In the genomic region with DNA sequence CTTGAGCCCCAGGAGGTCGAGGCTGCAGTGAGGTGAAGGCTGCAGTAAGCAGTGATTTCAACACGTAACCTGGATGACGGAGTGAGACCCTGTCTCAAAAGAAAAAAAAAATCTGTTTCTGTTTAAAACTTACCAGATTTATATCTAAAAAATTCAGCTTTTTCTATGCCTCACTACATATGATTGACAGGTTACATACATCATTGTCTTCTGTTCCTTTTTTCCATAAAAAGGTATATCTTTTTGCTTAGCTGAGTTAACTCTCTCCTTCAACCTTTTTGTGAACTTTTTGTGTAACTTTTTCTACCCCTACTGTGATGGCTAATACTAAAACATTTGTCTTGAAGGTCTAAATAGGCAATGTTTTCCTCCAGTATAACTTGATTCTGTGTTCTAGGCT, we compare ENCODE assay signal across 33 cellular contexts. TPM values are rescaled to one million over a fixed set of nuclear protein-coding genes. Genes with fewer than 3 reads are reported as not detected.
DNase-seq lines count a peak whose midpoint lies in the region; ATAC-seq, FAIRE-seq and TF ChIP-seq lines count a peak whose summit lies in the region.
"Had no signal": no experiment of that assay in that cellular context is flagged by ENCODE, and none has a peak within 500 bp of the region (broad histone marks: within the 10 kb centered on the region; RNA-seq: fewer than 3 reads in every experiment).

No MANE protein-coding gene starts in this region.

- no peaks in the 10 kb centered on the region for H3K9me3 ChIP-seq in GM12878 (replicated peaks; ENCODE audit: control insufficient read depth, insufficient read depth, low read length)
- H3K9me3 ChIP-seq in K562 (replicated peaks; ENCODE audit: control insufficient read depth, insufficient read depth, low read depth, low read length), result no peaks in the 10 kb centered on the region
- H3K9me3 ChIP-seq: A549; BE2C; BLaER1; BLaER1 treated with 17β-estradiol and CSF1 and Interleukin-3, amounts not matched to agents 10 nM and 100 nM; Caco-2 had no signal

- H2AFZ ChIP-seq in GM12878 (ENCODE audit: control insufficient read depth, low read depth, low read length) (no peak overlapping the region), K562 (ENCODE audit: low read depth, low read length) (no peak overlapping the region)

- H3K4me3 ChIP-seq in GM12878, result no peak overlapping the region
- no peak overlapping the region for H3K4me3 ChIP-seq in K562
- H3K4me3 ChIP-seq: A549; BLaER1; BLaER1 treated with 17β-estradiol and CSF1 and Interleukin-3, amounts not matched to agents 10 nM and 100 nM had no signal

- POLR2A ChIA-PET in HEK293T (lab: Yijun Ruan, JAX), result no interaction called here
- POLR2A ChIA-PET in GM12878 (lab: Charles Lee), result no interaction called here
- POLR2A ChIA-PET in K562 (lab: Yijun Ruan, JAX), result no interaction called here

- CTCF ChIA-PET in HEK293T (lab: Yijun Ruan, JAX), result no interaction called here
- CTCF ChIA-PET in GM12878 (lab: Yijun Ruan, JAX), result interaction anchor here (0.8 kb wide), 1 partner anchor 144 kb away, joined by 3 read pairs; no protein-coding TSS in a partner anchor
- CTCF ChIA-PET in K562 (lab: Yijun Ruan, JAX; ENCODE audit: low intra/inter-chr PET ratio), result no interaction called here

- SMC1A ChIA-PET in GM12878 (lab: Charles Lee; ENCODE audit: uncharacterized antibody, unreplicated experiment), result no interaction called here

- DNase-seq in HEK293T (ENCODE audit: extremely low spot score), result no peak
- DNase-seq in GM12878 (ENCODE audit: low read depth, low spot score), result no peak
- DNase-seq in K562 (ENCODE audit: extremely low read depth in 1 of 4, low spot score in 3 of 4), result no peak
- DNase-seq in NCI-H446 (lab: John Stamatoyannopoulos, UW), result no peak
- DNase-seq in stimulated activated CD4-positive, alpha-beta T cell treated with anti-CD3 and anti-CD28 coated beads, Interleukin-12 subunit alpha, Interleukin-12 subunit beta, amount 100 ng/mL, for 4 hours, result no peak
- no peak for DNase-seq in OCI-M2 (lab: John Stamatoyannopoulos, UW; ENCODE audit: unreplicated experiment)
- DNase-seq: 8988T; ACHN; AML-193; BE2C; C1 segment of cervical spinal cord; Caco-2; Calu3; CD4-positive, alpha-beta memory T cell; CD4-positive, alpha-beta T cell; CD4-positive, CD25-positive, alpha-beta regulatory T cell; CD8-positive, alpha-beta memory T cell; CD8-positive, alpha-beta T cell; COR-L47; DMS 273 treated with DMSO at 0.1 percent for 48 hours; DMS153; DMS53; DMS79; DMS79 treated with DMSO at 0.1 percent for 48 hours; DND-41; EL had no signal

- ATAC-seq in GM12878 (no peak), K562 (no peak)
- ATAC-seq: A549; CD8-positive, alpha-beta T cell had no signal

- TF ChIP-seq EP300 in GM12878 (IDR thresholded peaks at IDR 0.05; ENCODE audit: borderline replicate concordance in 1 of 2, control insufficient read depth in 1 of 2, low read depth in 2 of 2, low read length in 2 of 2) (no peak), K562 (IDR thresholded peaks at IDR 0.05; ENCODE audit: low read length) (no peak)

- BruUV-seq in GM12878 (replicated peaks; lab: Mats Ljungman, UMichigan) (no TSS peak), K562 (replicated peaks; lab: Mats Ljungman, UMichigan) (no TSS peak)

- H3K9me1 ChIP-seq in K562 (ENCODE audit: control insufficient read depth, insufficient read depth, low read length), result no peaks in the 10 kb centered on the region

- no peaks in the 10 kb centered on the region for H3K27me3 ChIP-seq in GM12878 (replicated peaks in 1 of 2; ENCODE audit: control insufficient read depth in 2 of 2, insufficient read depth in 2 of 2, low read length in 1 of 2)
- H3K27me3 ChIP-seq in K562 (ENCODE audit: control insufficient read depth in 2 of 2, insufficient read depth in 2 of 2, low read length in 2 of 2), result no peaks in the 10 kb centered on the region
- H3K27me3 ChIP-seq: BE2C; BLaER1; BLaER1 treated with 17β-estradiol and CSF1 and Interleukin-3, amounts not matched to agents 10 nM and 100 nM had no signal

- TF ChIP-seq CTCF in GM12878 (IDR thresholded peaks at IDR 0.05 in 2 of 3, conservative IDR thresholded peaks at IDR 0.05 in 1 of 3; ENCODE audit: control insufficient read depth in 2 of 3, extremely low read depth in 1 of 3, insufficient read depth in 1 of 3, low read depth in 3 of 3, low read length in 3 of 3), result no peak
- TF ChIP-seq CTCF in K562 (IDR thresholded peaks at IDR 0.05 in 2 of 3, conservative IDR thresholded peaks at IDR 0.05 in 1 of 3; ENCODE audit: insufficient read depth in 2 of 3, low read depth in 1 of 3, low read length in 3 of 3), result no peak

- in situ Hi-C loops in GM12878 (cut with MboI), result no loop called here
- in situ Hi-C loops in K562 (cut with MboI), result no loop called here

- TF ChIP-seq POLR2A in GM12878 (IDR thresholded peaks at IDR 0.05; ENCODE audit: low read depth, low read length), result no peak
- no peak for TF ChIP-seq POLR2A in K562 (conservative IDR thresholded peaks at IDR 0.05)

- H3K9ac ChIP-seq in GM12878 (ENCODE audit: control insufficient read depth, insufficient read depth, low read length) (no peak overlapping the region), K562 (ENCODE audit: insufficient read depth in 1 of 2, low read depth in 2 of 2, low read length in 2 of 2) (no peak overlapping the region)
- H3K9ac ChIP-seq: BLaER1; BLaER1 treated with 17β-estradiol and CSF1 and Interleukin-3, amounts not matched to agents 10 nM and 100 nM had no signal

- H4K20me1 ChIP-seq in GM12878 (ENCODE audit: control insufficient read depth, insufficient read depth) (no peaks in the 10 kb centered on the region), K562 (replicated peaks; ENCODE audit: control insufficient read depth, insufficient read depth, low read length) (no peaks in the 10 kb centered on the region)
- H4K20me1 ChIP-seq: BLaER1; BLaER1 treated with 17β-estradiol and CSF1 and Interleukin-3, amounts not matched to agents 10 nM and 100 nM had no signal

- no peak for FAIRE-seq in GM12878 (lab: Jason Lieb, UNC)
- no peak for FAIRE-seq in K562 (lab: Jason Lieb, UNC)
- FAIRE-seq: A204.1, A549, D721Med had no signal

- H3K27ac ChIP-seq in GM12878 (ENCODE audit: control insufficient read depth, insufficient read depth), result no peak overlapping the region
- H3K27ac ChIP-seq in K562 (ENCODE audit: extremely low read depth, low read depth, low read length), result no peak overlapping the region
- H3K27ac ChIP-seq: 22Rv1; A549; BLaER1; BLaER1 treated with 17β-estradiol and CSF1 and Interleukin-3, amounts not matched to agents 10 nM and 100 nM; C4-2B had no signal

- H3K79me2 ChIP-seq in GM12878 (ENCODE audit: control insufficient read depth, insufficient read depth, low read length) (no peaks in the 10 kb centered on the region), K562 (ENCODE audit: control insufficient read depth, insufficient read depth, low read length) (no peaks in the 10 kb centered on the region)

- RAD21 ChIA-PET in GM12878 (lab: Charles Lee; ENCODE audit: unreplicated experiment), result no interaction called here

- intact Hi-C loops in GM12878 (cut with micrococcal nuclease; ENCODE audit: unreplicated experiment), result no loop called here
- intact Hi-C loops in K562 (cut with micrococcal nuclease), result no loop called here

- H3K36me3 ChIP-seq in GM12878 (ENCODE audit: control insufficient read depth in 2 of 2, insufficient read depth in 2 of 2, low read length in 1 of 2) (no peaks in the 10 kb centered on the region), K562 (ENCODE audit: control insufficient read depth, insufficient read depth, low read length) (no peaks in the 10 kb centered on the region)
- H3K36me3 ChIP-seq: BE2C; BLaER1; BLaER1 treated with 17β-estradiol and CSF1 and Interleukin-3, amounts not matched to agents 10 nM and 100 nM had no signal

- 83% methylated on average over 3 of the region's 3 CpGs for WGBS in GM12878 (ENCODE audit: insufficient coverage, insufficient replicate concordance, low lambda C conversion rate, missing lambda C conversion rate)
- WGBS in K562 (ENCODE audit: insufficient coverage, low coverage, missing lambda C conversion rate), result 14% methylated on average over 3 of the region's 3 CpGs

- no peaks in the 10 kb centered on the region for H3K4me1 ChIP-seq in GM12878 (ENCODE audit: control insufficient read depth, insufficient read depth, low read length)
- peaks cover 0 to 3% of the 10 kb centered on the region in 2 experiments; a peak in 1 of 5 replicates for H3K4me1 ChIP-seq in K562 (replicated peaks in 1 of 2; ENCODE audit: control insufficient read depth in 2 of 2, insufficient read depth in 2 of 2, low read length in 2 of 2)
- H3K4me1 ChIP-seq: A549; BE2C; BLaER1; BLaER1 treated with 17β-estradiol and CSF1 and Interleukin-3, amounts not matched to agents 10 nM and 100 nM; Caco-2 had no signal

- H3K4me2 ChIP-seq in GM12878 (ENCODE audit: control insufficient read depth, insufficient read depth) (no peak overlapping the region), K562 (ENCODE audit: insufficient read depth, low read length) (no peak overlapping the region)
- H3K4me2 ChIP-seq: A549; BLaER1; BLaER1 treated with 17β-estradiol and CSF1 and Interleukin-3, amounts not matched to agents 10 nM and 100 nM had no signal

- TF ChIP-seq RAD21 in GM12878 (IDR thresholded peaks at IDR 0.05; ENCODE audit: insufficient read depth, low read depth, low read length), result no peak
- no peak for TF ChIP-seq RAD21 in K562 (CRISPR knock-in tag; conservative IDR thresholded peaks at IDR 0.05 in 1 of 2, IDR thresholded peaks at IDR 0.05 in 1 of 2)

RNA-seq across cellular contexts. Expression of a gene that starts 38.6 kb away (rescaled TPM):
- 194 and 205 TPM in 2 replicates for total RNA-seq in GM12878 (2013; cell fraction: nucleolus; rRNA removed)
- total RNA-seq in GM12878 (2014; rRNA removed), result 26.8 and 30.1 TPM in 2 replicates
- 40.9 and 44.0 TPM in 2 replicates for total RNA-seq in GM12878 (2014; rRNA removed; fragmentation: Illumina TruSeq; extraction: Trizol)
- 36.3 and 39.3 TPM in 2 replicates for total RNA-seq in GM12878 (2021)
- 19.4 TPM for polyA plus RNA-seq in GM12878 (2011; ENCODE audit: low read depth)
- 30.2 and 34.9 TPM in 2 replicates for polyA plus RNA-seq in GM12878 (2011; rRNA removed)
- polyA plus RNA-seq in GM12878 (2011; cell fraction: cytosol; rRNA removed), result 19.5 and 20.7 TPM in 2 replicates
- polyA plus RNA-seq in GM12878 (2011; cell fraction: nucleus; rRNA removed), result 30.7 and 35.8 TPM in 2 replicates
- polyA plus RNA-seq in GM12878 (2012), result 20.4 and 24.3 TPM in 2 replicates
- 44.9 and 52.2 TPM in 2 replicates for polyA plus RNA-seq in GM12878 (2014; fragmentation: Illumina TruSeq; extraction: Trizol)
- polyA plus RNA-seq in GM12878 (2014; fragmentation: Nextera tagmentation; extraction: Ambion mirVana), result 1 to 10 TPM; 8.4 to 8.5 TPM
- 19.1 and 22.2 TPM in 2 replicates for polyA plus RNA-seq in GM12878 (2014; rRNA removed)
- polyA plus RNA-seq in GM12878 (2016; fragmentation: Nextera tagmentation; extraction: Ambion mirVana), result 10 to 100 TPM; 21.6 to 21.9 TPM
- polyA minus RNA-seq in GM12878 (2011; rRNA and poly(A)+ RNA removed), result 51.7 and 65.0 TPM in 2 replicates
- 24.2 and 25.0 TPM in 2 replicates for polyA minus RNA-seq in GM12878 (2011; cell fraction: cytosol; rRNA and poly(A)+ RNA removed)
- polyA minus RNA-seq in GM12878 (2011; cell fraction: nucleus; rRNA and poly(A)+ RNA removed), result 33.9 and 56.1 TPM in 2 replicates
- total RNA-seq in K562 (2011; cell fraction: chromatin; rRNA removed; ENCODE audit: low replicate concordance), result 43.5 and 203 TPM in 2 replicates
- 27.0 and 45.0 TPM in 2 replicates for total RNA-seq in K562 (2011; cell fraction: nucleolus; rRNA removed)
- total RNA-seq in K562 (2011; cell fraction: nucleoplasm; rRNA removed), result 67.0 and 71.2 TPM in 2 replicates
- 30.0 and 33.6 TPM in 2 replicates for total RNA-seq in K562 (2014; rRNA removed)
- 43.8 and 47.8 TPM in 2 replicates for total RNA-seq in K562 (2014; rRNA removed; fragmentation: Illumina TruSeq; extraction: Trizol)
- 43.7 and 45.3 TPM in 2 replicates for total RNA-seq in K562 (2015; rRNA removed; fragmentation: Illumina TruSeq; extraction: Trizol)
- 39.3 and 39.5 TPM in 2 replicates for total RNA-seq in K562 (2021)
- polyA plus RNA-seq in K562 (2011; rRNA removed), result 22.8 and 25.2 TPM in 2 replicates
- 14.6 and 16.8 TPM in 2 replicates for polyA plus RNA-seq in K562 (2011; cell fraction: cytosol; rRNA removed)
- 28.4 and 29.7 TPM in 2 replicates for polyA plus RNA-seq in K562 (2011; cell fraction: nucleus; rRNA removed)
- polyA plus RNA-seq in K562 (2012), result 25.0 and 27.7 TPM in 2 replicates
- polyA plus RNA-seq in K562 (2014; fragmentation: Illumina TruSeq; extraction: Trizol), result 38.6 and 44.0 TPM in 2 replicates
- 10 to 100 TPM in 1 of 2 experiments, 1 to 10 TPM in 1; 8.2 to 11.0 TPM for polyA plus RNA-seq in K562 (2014; fragmentation: Nextera tagmentation; extraction: Ambion mirVana)
- polyA plus RNA-seq in K562 (2014; rRNA removed), result 23.0 and 24.6 TPM in 2 replicates
- polyA minus RNA-seq in K562 (2011; rRNA and poly(A)+ RNA removed), result 86.5 and 93.7 TPM in 2 replicates
- 32.7 and 35.5 TPM in 2 replicates for polyA minus RNA-seq in K562 (2011; cell fraction: cytosol; rRNA and poly(A)+ RNA removed)
- 37.7 and 69.1 TPM in 2 replicates for polyA minus RNA-seq in K562 (2011; cell fraction: nucleus; rRNA and poly(A)+ RNA removed)
